In genomic region chr11:83510530-83511449, GRCh38 we compare ENCODE assay signal across 1 cellular context.
TF ChIP-seq lines count a peak whose summit lies in the region.

No MANE protein-coding gene starts in this region.

TF ChIP-seq in H1, 55 proteins besides CTCF, POLR2A, EP300 and RAD21 (continued from another document):
- TF ChIP-seq CHD7 (IDR thresholded peaks at IDR 0.05; ENCODE audit: insufficient replicate concordance, low read length) = no peak
- TF ChIP-seq JUND (IDR thresholded peaks at IDR 0.05; ENCODE audit: low read length) = no peak
- TF ChIP-seq ZNF274 (IDR thresholded peaks at IDR 0.05; ENCODE audit: borderline replicate concordance, extremely low read depth, low read length) = no peak
- TF ChIP-seq FOSL1 (IDR thresholded peaks at IDR 0.05; ENCODE audit: insufficient read depth, low read depth, low read length) = no peak
